In the genomic region with DNA sequence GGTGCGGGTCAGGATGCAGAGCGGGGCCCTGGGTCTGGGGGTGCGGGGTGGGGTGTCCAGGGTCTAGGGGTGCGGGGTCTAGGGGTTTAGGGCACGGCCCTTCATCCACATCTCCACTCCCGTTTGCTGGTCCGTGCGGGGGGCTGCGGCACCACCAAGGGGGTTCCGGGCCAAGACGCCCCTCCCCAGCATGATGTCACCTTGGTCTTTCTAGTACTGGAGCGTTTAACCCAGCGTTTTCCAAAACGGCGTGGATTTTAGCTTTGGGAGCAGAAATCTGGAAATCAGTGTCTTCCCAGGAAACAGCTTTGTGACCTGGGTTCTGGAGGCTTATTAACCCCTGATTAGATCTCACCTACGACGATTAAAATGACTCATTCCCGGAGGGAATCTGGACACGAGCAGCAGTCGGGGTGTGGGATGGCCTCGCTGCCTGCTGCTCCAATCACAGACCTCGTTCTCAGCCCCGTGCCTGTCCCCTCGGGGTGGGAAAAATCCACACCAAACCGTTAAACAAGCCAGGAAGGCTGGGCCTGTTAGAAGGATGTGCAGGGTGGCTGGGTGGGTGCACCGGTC, we compare ENCODE assay signal across 8 cellular contexts. TPM values are rescaled to one million over a fixed set of nuclear protein-coding genes. Genes with fewer than 3 reads are reported as not detected.
DNase-seq lines count a peak whose midpoint lies in the region; ATAC-seq, FAIRE-seq and TF ChIP-seq lines count a peak whose summit lies in the region.

No MANE protein-coding gene starts in this region.

- FAIRE-seq in bronchial epithelial cell (lab: Jason Lieb, UNC) = peak; percentile 89

- peak overlapping the region; percentile 68 for H3K4me3 ChIP-seq in GM06990 (replicated peaks; ENCODE audit: low read depth, low read length)
- peak overlapping the region; percentile 65 for H3K4me3 ChIP-seq in bronchial epithelial cell (ENCODE audit: low read depth, low read length)
- H3K4me3 ChIP-seq in kidney epithelial cell (ENCODE audit: low read depth, low read length) = peak overlapping the region; percentile 73

- H3K27me3 ChIP-seq in GM06990 (replicated peaks; ENCODE audit: control insufficient read depth, insufficient read depth, low read length) (no peaks in the 10 kb centered on the region), bronchial epithelial cell (ENCODE audit: control insufficient read depth, insufficient read depth, low read length) (no peaks in the 10 kb centered on the region), kidney epithelial cell (ENCODE audit: control insufficient read depth, insufficient read depth, low read length) (no peaks in the 10 kb centered on the region)

- H3K36me3 ChIP-seq in GM06990 (ENCODE audit: control insufficient read depth, insufficient read depth, low read length) (no peaks in the 10 kb centered on the region), bronchial epithelial cell (ENCODE audit: control insufficient read depth, insufficient read depth, low read length) (peaks cover 2% of the 10 kb centered on the region), kidney epithelial cell (ENCODE audit: control insufficient read depth, insufficient read depth, low read length) (no peaks in the 10 kb centered on the region)

- TF ChIP-seq CTCF in GM06990 (IDR thresholded peaks at IDR 0.05; ENCODE audit: insufficient read depth, low read length, poor library complexity, severe bottlenecking) (no peak), bronchial epithelial cell (IDR thresholded peaks at IDR 0.05; ENCODE audit: insufficient read depth, low read length, severe bottlenecking) (no peak), kidney epithelial cell (IDR thresholded peaks at IDR 0.05; ENCODE audit: insufficient read depth, low read length, poor library complexity, severe bottlenecking) (no peak)

- DNase-seq in GM06990 (ENCODE audit: extremely low read depth, insufficient read length) = no peak
- DNase-seq in NCI-H2227 (lab: John Stamatoyannopoulos, UW; ENCODE audit: unreplicated experiment) = peak; percentile 78
- peak; percentile 65 for DNase-seq in bronchial epithelial cell (ENCODE audit: low read depth)
- no peak for DNase-seq in kidney epithelial cell (ENCODE audit: low read depth)
- peak; percentile 15 for DNase-seq in stimulated activated naive CD8-positive, alpha-beta T cell treated with anti-CD3 and anti-CD28 coated beads, Interleukin-15, Interleukin-2, amounts not matched to agents 100 U/mL and 50 U/mL, for 24 hours
- no peak for DNase-seq in stimulated activated CD4-positive, alpha-beta T cell treated with anti-CD3 and anti-CD28 coated beads, Interleukin-2, amount 100 ng/mL, for 24 hours
- DNase-seq in RPMI8226 = no peak

- ATAC-seq in stimulated activated naive CD8-positive, alpha-beta T cell treated with anti-CD3 and anti-CD28 coated beads, Interleukin-15, Interleukin-2, amounts not matched to agents 100 U/mL and 50 U/mL, for 24 hours = no peak
- no peak for ATAC-seq in HG02885 (IDR thresholded peaks at IDR 0.05; ENCODE audit: poor library complexity, unreplicated experiment)

RNA-seq across cellular contexts. Expression of a gene that starts 0.8 kb away (rescaled TPM):
- total RNA-seq in bronchial epithelial cell = 9.5 and 17.8 TPM in 2 replicates
- 88.0 and 91.4 TPM in 2 replicates for total RNA-seq in kidney epithelial cell

RNA-seq across cellular contexts. Expression of a gene that starts 15.8 kb away (rescaled TPM):
- total RNA-seq in bronchial epithelial cell = 34.1 and 42.6 TPM in 2 replicates
- total RNA-seq in kidney epithelial cell = 90.0 and 121 TPM in 2 replicates

Comparison
In these comparisons a context has a peak if more than half of its experiments do, and no peak if none do; other contexts are left out.
1. DNase-seq: peak in NCI-H2227 (single experiment), bronchial epithelial cell (single experiment) and stimulated activated naive CD8-positive, alpha-beta T cell treated with anti-CD3 and anti-CD28 coated beads, Interleukin-15, Interleukin-2, amounts not matched to agents 100 U/mL and 50 U/mL, for 24 hours (single experiment); none in GM06990 (single experiment), kidney epithelial cell (single experiment), stimulated activated CD4-positive, alpha-beta T cell treated with anti-CD3 and anti-CD28 coated beads, Interleukin-2, amount 100 ng/mL, for 24 hours (0 of 2) and RPMI8226 (single experiment).
2. Peak in every context shown above with its lines, with median percentiles within 50 percentile points of each other: H3K4me3 ChIP-seq.